In the genomic region with DNA sequence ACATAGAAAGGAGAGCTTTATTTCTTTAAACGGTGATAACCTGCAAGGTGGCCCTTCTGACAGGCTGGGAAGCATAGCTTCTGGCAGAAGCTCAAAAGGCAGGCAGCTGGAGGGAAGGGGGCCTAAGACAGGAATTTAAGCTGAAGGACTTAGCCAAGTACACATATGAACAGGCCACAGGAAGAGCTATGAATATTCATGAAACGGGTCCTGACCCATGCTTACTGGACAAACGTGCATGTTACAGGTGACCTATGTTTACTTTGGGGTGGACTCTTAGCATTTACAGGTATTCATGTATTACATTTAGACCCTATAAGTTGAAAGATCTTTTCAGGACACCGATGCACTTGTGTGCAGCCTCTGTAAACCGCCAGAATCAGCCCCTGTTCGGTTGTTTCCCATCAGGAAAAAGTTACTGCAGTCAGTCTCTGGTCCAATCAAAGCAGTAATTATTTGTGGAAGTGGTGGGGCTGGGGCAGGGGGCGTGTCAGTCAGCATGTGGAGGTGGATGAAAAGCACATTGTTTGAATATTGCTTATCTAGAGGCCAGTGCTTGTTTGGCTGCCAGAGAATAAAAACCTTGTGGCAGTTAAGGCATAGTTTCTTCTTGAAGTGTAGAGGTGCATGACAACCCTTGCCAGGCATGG, we compare ENCODE assay signal across 10 cellular contexts. TPM values are rescaled to one million over a fixed set of nuclear protein-coding genes. Genes with fewer than 3 reads are reported as not detected.
DNase-seq lines count a peak whose midpoint lies in the region; ATAC-seq and TF ChIP-seq lines count a peak whose summit lies in the region.
"Had no signal": no experiment of that assay in that cellular context is flagged by ENCODE, and none has a peak within 500 bp of the region (broad histone marks: within the 10 kb centered on the region; RNA-seq: fewer than 3 reads in every experiment).

No MANE protein-coding gene starts in this region.

- H3K36me3 ChIP-seq in cardiac muscle cell = no peaks in the 10 kb centered on the region
- peaks cover 17 to 22% of the 10 kb centered on the region in 2 experiments for H3K36me3 ChIP-seq in mesenchymal stem cell (ENCODE audit: control insufficient read depth in 1 of 2, insufficient read depth in 2 of 2, low read depth in 1 of 2, low read length in 2 of 2)
- H3K36me3 ChIP-seq in transverse colon = no peaks in the 10 kb centered on the region

- H3K4me2 ChIP-seq in mesenchymal stem cell (ENCODE audit: low read length, poor library complexity, severe bottlenecking) = no peak overlapping the region

- TF ChIP-seq POLR2A in transverse colon (IDR thresholded peaks at IDR 0.05) = no peak

- H2AFZ ChIP-seq in mesenchymal stem cell (ENCODE audit: low read depth, low read length) = no peak overlapping the region

- H3K27me3 Mint-ChIP-seq in activated T-helper 17 cell treated with anti-CD3 and anti-CD28 coated beads, Interleukin-2, amount 50 U/mL, for 72 hours = no peaks in the 10 kb centered on the region

- H3K9ac ChIP-seq in mesenchymal stem cell (ENCODE audit: low read length) = peak overlapping the region; percentile 55

- no peak overlapping the region for H3K18ac ChIP-seq in mesenchymal stem cell (ENCODE audit: low read depth in 1 of 2, low read length in 2 of 2)

- H3K79me1 ChIP-seq in mesenchymal stem cell (replicated peaks; ENCODE audit: low read length, poor library complexity, severe bottlenecking) = peaks cover 19% of the 10 kb centered on the region

- H3K4me1 ChIP-seq in cardiac muscle cell (ENCODE audit: low read depth) (peaks cover 29% of the 10 kb centered on the region), right cardiac atrium (ENCODE audit: control insufficient read depth, insufficient read depth, low read length) (no peaks in the 10 kb centered on the region), mesenchymal stem cell (ENCODE audit: control insufficient read depth, insufficient read depth, low read depth, low read length) (peaks cover 11% of the 10 kb centered on the region), transverse colon (peaks cover 15 to 46% (median 41%) of the 10 kb centered on the region in 4 donors)

- H3K14ac ChIP-seq in mesenchymal stem cell (ENCODE audit: low read length in 2 of 2) = no peak overlapping the region

- 64% methylated on average over 7 of the region's 7 CpGs for WGBS in right cardiac atrium
- WGBS in mesenchymal stem cell = 75% methylated on average over 6 of the region's 7 CpGs
- WGBS in transverse colon (ENCODE audit: low coverage in 1 of 2), 2 donors = 48 to 63% methylated on average over 2 to 7 of the region's 7 CpGs

- H4K8ac ChIP-seq in mesenchymal stem cell (ENCODE audit: low read length) = peak overlapping the region; percentile 47

- H2BK15ac ChIP-seq in mesenchymal stem cell (ENCODE audit: low read depth, poor library complexity, severe bottlenecking) = no peak overlapping the region

- no peaks in the 10 kb centered on the region for H3K9me3 Mint-ChIP-seq in activated T-helper 17 cell treated with anti-CD3 and anti-CD28 coated beads, Interleukin-2, amount 50 U/mL, for 72 hours

- H3K4me3 ChIP-seq in cardiac muscle cell (no peak overlapping the region), right cardiac atrium (ENCODE audit: low read length) (no peak overlapping the region), mesenchymal stem cell (ENCODE audit: insufficient read depth in 1 of 2, low read depth in 1 of 2, low read length in 2 of 2) (no peak overlapping the region), transverse colon (peak overlapping the region in 1 of 4 donors; percentile 73)

- peak overlapping the region; percentile 44 for H2AK5ac ChIP-seq in mesenchymal stem cell (ENCODE audit: low read length, severe bottlenecking)

- intact Hi-C loops in right cardiac atrium (cut with DNase I) = no loop called here
- intact Hi-C loops in transverse colon (cut with DNase I; ENCODE audit: low total_unique reads) = loop anchor here (10.0 kb wide), 2 partner anchors 276 to 1886 kb away; partner anchors contain the start of genes CST3 and PYGB

- peak overlapping the region in 1 of 2 experiments; percentile 32 for H2BK12ac ChIP-seq in mesenchymal stem cell (ENCODE audit: low read length in 2 of 2)

- H3K27me3 ChIP-seq in cardiac muscle cell (no peaks in the 10 kb centered on the region), right cardiac atrium (ENCODE audit: control insufficient read depth, insufficient read depth) (no peaks in the 10 kb centered on the region), mesenchymal stem cell (ENCODE audit: control insufficient read depth in 1 of 2, insufficient read depth in 1 of 2, low read length in 2 of 2) (no peaks in the 10 kb centered on the region), transverse colon (no peaks in the 10 kb centered on the region)

- peak overlapping the region; percentile 88 for H3K4me3 Mint-ChIP-seq in activated T-helper 17 cell treated with anti-CD3 and anti-CD28 coated beads, Interleukin-2, amount 50 U/mL, for 72 hours

- H3K9me3 ChIP-seq in cardiac muscle cell (ENCODE audit: low read depth) = no peaks in the 10 kb centered on the region
- H3K9me3 ChIP-seq in right cardiac atrium (ENCODE audit: control insufficient read depth, low read length) = no peaks in the 10 kb centered on the region
- no peaks in the 10 kb centered on the region for H3K9me3 ChIP-seq in mesenchymal stem cell (ENCODE audit: control insufficient read depth, low read length)
- no peaks in the 10 kb centered on the region for H3K9me3 ChIP-seq in transverse colon

- H3K27ac ChIP-seq in cardiac muscle cell (peak overlapping the region; percentile 81), right cardiac atrium (ENCODE audit: low read length) (no peak overlapping the region), mesenchymal stem cell (ENCODE audit: low read length, poor library complexity, severe bottlenecking) (no peak overlapping the region), transverse colon (peak overlapping the region; percentile 93 to 100 (median 98))

- H3K4ac ChIP-seq in mesenchymal stem cell (ENCODE audit: low read depth in 1 of 2, low read length in 2 of 2) = peak overlapping the region in 1 of 2 experiments; percentile 17

- TF ChIP-seq CTCF in cardiac muscle cell (IDR thresholded peaks at IDR 0.05; ENCODE audit: low read depth, low read length) (no peak), transverse colon (IDR thresholded peaks at IDR 0.05) (no peak)

- no peak overlapping the region for H2BK120ac ChIP-seq in mesenchymal stem cell (ENCODE audit: low read depth, low read length)

- TF ChIP-seq EP300 in transverse colon (IDR thresholded peaks at IDR 0.05; ENCODE audit: low read depth) = no peak

- in situ Hi-C loops in transverse colon (cut with MboI; ENCODE audit: low pct_ligation_motif_present in 1 of 4, low pct_unique_long_range_greater_than_20kb in 1 of 4, low sequenced_read_pairs in 3 of 4) = no loop called here

- H4K91ac ChIP-seq in mesenchymal stem cell (ENCODE audit: low read length) = no peak overlapping the region

- H3K36me3 Mint-ChIP-seq in activated T-helper 17 cell treated with anti-CD3 and anti-CD28 coated beads, Interleukin-2, amount 50 U/mL, for 72 hours (ENCODE audit: low read depth) = peaks cover 33% of the 10 kb centered on the region

- no peak overlapping the region for H3K23ac ChIP-seq in mesenchymal stem cell (ENCODE audit: low read length in 2 of 2)

- no peak for DNase-seq in cardiac muscle cell (ENCODE audit: low read depth in 1 of 2, low spot score in 1 of 2)
- DNase-seq in right cardiac atrium = no peak
- no peak for DNase-seq in mesenchymal stem cell
- peak; percentile 42 for DNase-seq in transverse colon
- no peak for DNase-seq in amniotic stem cell (lab: John Stamatoyannopoulos, UW)
- DNase-seq in OCI-M2 (lab: John Stamatoyannopoulos, UW; ENCODE audit: unreplicated experiment) = no peak
- DNase-seq in RPMI8226 = no peak
- DNase-seq: DMS153, T1000 had no signal

- H2BK5ac ChIP-seq in mesenchymal stem cell (ENCODE audit: low read depth, low read length, poor library complexity, severe bottlenecking) = no peak overlapping the region

- H3K27ac Mint-ChIP-seq in activated T-helper 17 cell treated with anti-CD3 and anti-CD28 coated beads, Interleukin-2, amount 50 U/mL, for 72 hours = no peak overlapping the region

- peaks cover 7% of the 10 kb centered on the region for H3K4me1 Mint-ChIP-seq in activated T-helper 17 cell treated with anti-CD3 and anti-CD28 coated beads, Interleukin-2, amount 50 U/mL, for 72 hours

- ATAC-seq in right cardiac atrium = no peak
- ATAC-seq in activated T-helper 17 cell treated with anti-CD3 and anti-CD28 coated beads, Interleukin-2, amount 50 U/mL, for 72 hours (replicated peaks) = no peak

RNA-seq across cellular contexts. Expression of gene GZF1, which starts 2.9 kb away (rescaled TPM):
- total RNA-seq in cardiac muscle cell (19.0 and 20.2 TPM in 2 replicates), right cardiac atrium (10 to 100 TPM; 19.1 to 24.8 (median 21.1) TPM), transverse colon (10 to 100 TPM in 2 of 4 donors, 1 to 10 TPM in 2; 4.9 to 23.3 (median 13.3) TPM)
- polyA plus RNA-seq in cardiac muscle cell (7.4 and 10.4 TPM in 2 replicates), right cardiac atrium (10.4 TPM)
- total RNA-seq in activated T-helper 17 cell treated with anti-CD3 and anti-CD28 coated beads, Interleukin-2, amount 50 U/mL, for 72 hours = 1 to 10 TPM; 7.5 to 9.6 TPM
- 5.8 TPM for polyA plus RNA-seq in mesenchymal stem cell (2013, experiment 1 of 2)
- polyA plus RNA-seq in mesenchymal stem cell (2013, experiment 2 of 2) = 6.2 TPM

RNA-seq across cellular contexts. Expression of gene NXT1, which starts 8.5 kb away (rescaled TPM):
- total RNA-seq in cardiac muscle cell (27.4 and 39.1 TPM in 2 replicates), right cardiac atrium (10 to 100 TPM in 1 of 4 donors, 1 to 10 TPM in 3; 7.4 to 16.9 (median 8.7) TPM), transverse colon (10 to 100 TPM; 16.5 to 43.4 (median 22.8) TPM)
- polyA plus RNA-seq in cardiac muscle cell (29.1 and 34.2 TPM in 2 replicates), right cardiac atrium (9.7 TPM)
- 10 to 100 TPM; 25.0 to 43.7 TPM for total RNA-seq in activated T-helper 17 cell treated with anti-CD3 and anti-CD28 coated beads, Interleukin-2, amount 50 U/mL, for 72 hours
- polyA plus RNA-seq in mesenchymal stem cell (2013, experiment 1 of 2) = 17.2 TPM
- polyA plus RNA-seq in mesenchymal stem cell (2013, experiment 2 of 2) = 18.1 TPM

Comparison
In these comparisons a context has a peak if more than half of its experiments do, and no peak if none do; other contexts are left out.
1. H3K27ac ChIP-seq: peak in cardiac muscle cell (single experiment) and transverse colon (4 of 4); none in right cardiac atrium (single experiment) and mesenchymal stem cell (single experiment).